Comparison of ENCODE assay signal across 8 cellular contexts in the genomic region with DNA sequence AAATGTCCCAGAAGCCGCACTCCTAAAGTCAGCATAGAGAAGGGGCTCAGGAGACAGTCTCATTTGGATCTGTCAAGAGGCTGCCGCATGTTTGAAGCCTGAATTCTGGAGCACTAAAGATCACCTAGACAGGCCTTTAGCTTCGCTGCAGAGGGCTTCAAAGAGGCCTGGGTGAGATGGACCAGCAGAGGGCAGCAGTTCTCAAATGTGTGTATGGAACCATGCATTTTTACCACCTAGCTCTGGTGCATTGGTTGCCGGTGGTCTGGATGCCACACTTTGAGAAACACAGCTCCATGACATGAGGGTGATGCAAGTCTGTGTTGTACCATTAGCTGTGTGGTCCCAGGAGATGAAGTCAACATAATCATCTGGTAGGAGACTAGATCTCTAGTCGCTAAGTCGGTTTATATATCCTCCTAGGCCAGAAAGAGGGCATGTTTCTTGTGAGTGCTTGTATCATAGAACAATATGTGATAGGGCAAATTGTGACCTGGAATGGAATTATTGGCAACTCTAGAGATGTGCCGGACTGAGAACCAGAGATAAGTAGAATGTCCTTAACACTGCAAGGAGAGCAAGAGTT.
A peak's percentile ranks its signal among the peaks of the same experiment; 100 is the strongest.
DNase-seq lines count a peak whose midpoint lies in the region; ATAC-seq, FAIRE-seq and TF ChIP-seq lines count a peak whose summit lies in the region.

No MANE protein-coding gene starts in this region.

- no peak overlapping the region for H3K4me2 ChIP-seq in A549

- no peak overlapping the region for H3K4me3 Mint-ChIP-seq in activated CD4-positive, alpha-beta memory T cell treated with anti-CD3 and anti-CD28 coated beads, Interleukin-2, amount 10 ng/mL, durations not matched to agents 7 days and 5 days
- H3K4me3 Mint-ChIP-seq in mesothelial cell of epicardium, result no peak overlapping the region

- H3K36me3 Mint-ChIP-seq in activated CD4-positive, alpha-beta memory T cell treated with anti-CD3 and anti-CD28 coated beads, Interleukin-2, amount 10 ng/mL, durations not matched to agents 7 days and 5 days (ENCODE audit: low read depth), result no peaks in the 10 kb centered on the region
- H3K36me3 Mint-ChIP-seq in mesothelial cell of epicardium, result no peaks in the 10 kb centered on the region

- DNase-seq in A549 (ENCODE audit: low read depth in 1 of 2, low spot score in 1 of 2) (peak; percentile 30 to 60), NCI-H774 (lab: John Stamatoyannopoulos, UW) (peak; percentile 17), mesothelial cell of epicardium (ENCODE audit: low spot score in 2 of 2, unreplicated experiment in 2 of 2) (peak; percentile 59 to 78)
- DNase-seq in activated CD4-positive, alpha-beta memory T cell treated with anti-CD3 and anti-CD28 coated beads, Interleukin-2, amount 10 ng/mL, durations not matched to agents 7 days and 5 days, result peak; percentile 77
- DNase-seq in effector memory CD4-positive, alpha-beta T cell, result peak; percentile 46 to 65 (median 47)
- DNase-seq in stimulated activated CD8-positive, alpha-beta memory T cell treated with anti-CD3 and anti-CD28 coated beads, Interleukin-2, amount 100 ng/mL, for 1 hour (ENCODE audit: low read depth in 2 of 2), result peak; percentile 59 to 63

- peaks cover 3% of the 10 kb centered on the region for H3K4me1 Mint-ChIP-seq in activated CD4-positive, alpha-beta memory T cell treated with anti-CD3 and anti-CD28 coated beads, Interleukin-2, amount 10 ng/mL, durations not matched to agents 7 days and 5 days
- peaks cover 25% of the 10 kb centered on the region for H3K4me1 Mint-ChIP-seq in mesothelial cell of epicardium

- no peaks in the 10 kb centered on the region for H3K36me3 ChIP-seq in effector memory CD4-positive, alpha-beta T cell (ENCODE audit: control insufficient read depth, insufficient read depth, low read length)

- TF ChIP-seq EP300 in A549 (IDR thresholded peaks at IDR 0.05), result no peak

- H3K4me3 ChIP-seq in A549, result no peak overlapping the region
- no peak overlapping the region for H3K4me3 ChIP-seq in effector memory CD4-positive, alpha-beta T cell (ENCODE audit: insufficient read depth, low read depth, low read length, poor library complexity, severe bottlenecking)

- CTCF ChIA-PET in A549 (lab: Yijun Ruan, JAX), result interaction anchor here (0.6 to 3.3 kb wide), 45 partner anchors 8 to 490 kb away, joined by 3 to 32 read pairs (median 5); a partner anchor contains a TSS
- CTCF ChIA-PET in activated CD4-positive, alpha-beta memory T cell treated with anti-CD3 and anti-CD28 coated beads, Interleukin-2, amount 10 ng/mL, durations not matched to agents 7 days and 5 days (lab: Charles Lee), result interaction anchor here (0.6 to 4.1 kb wide), 46 partner anchors 9 to 445 kb away, joined by 3 to 23 read pairs (median 5); a partner anchor contains a TSS

- 63% methylated on average over 6 of the region's 7 CpGs for WGBS in A549 (ENCODE audit: missing lambda C conversion rate)

- peak; percentile 70 to 73 for TF ChIP-seq RAD21 in A549 (conservative IDR thresholded peaks at IDR 0.05 in 1 of 2, IDR thresholded peaks at IDR 0.05 in 1 of 2)

- no peaks in the 10 kb centered on the region for H3K9me3 ChIP-seq in A549
- H3K9me3 ChIP-seq in effector memory CD4-positive, alpha-beta T cell (ENCODE audit: control insufficient read depth, low read length), result no peaks in the 10 kb centered on the region

- no peaks in the 10 kb centered on the region for H3K9me3 Mint-ChIP-seq in activated CD4-positive, alpha-beta memory T cell treated with anti-CD3 and anti-CD28 coated beads, Interleukin-2, amount 10 ng/mL, durations not matched to agents 7 days and 5 days
- no peaks in the 10 kb centered on the region for H3K9me3 Mint-ChIP-seq in mesothelial cell of epicardium

- H3K4me1 ChIP-seq in A549, result peaks cover 5% of the 10 kb centered on the region; the same call in 2 of the 3 replicates
- H3K4me1 ChIP-seq in effector memory CD4-positive, alpha-beta T cell (ENCODE audit: control insufficient read depth, insufficient read depth, low read length, poor library complexity, severe bottlenecking), result no peaks in the 10 kb centered on the region

- no peak overlapping the region for H3K27ac Mint-ChIP-seq in activated CD4-positive, alpha-beta memory T cell treated with anti-CD3 and anti-CD28 coated beads, Interleukin-2, amount 10 ng/mL, durations not matched to agents 7 days and 5 days
- no peak overlapping the region for H3K27ac Mint-ChIP-seq in mesothelial cell of epicardium

- H3K27me3 Mint-ChIP-seq in activated CD4-positive, alpha-beta memory T cell treated with anti-CD3 and anti-CD28 coated beads, Interleukin-2, amount 10 ng/mL, durations not matched to agents 7 days and 5 days, result peaks cover 11% of the 10 kb centered on the region
- peaks cover 17% of the 10 kb centered on the region for H3K27me3 Mint-ChIP-seq in mesothelial cell of epicardium (ENCODE audit: low read depth)

- TF ChIP-seq CTCF in A549 (IDR thresholded peaks at IDR 0.05), result peak; percentile 63
- peak; percentile 61 for TF ChIP-seq CTCF in mesothelial cell of epicardium (IDR thresholded peaks at IDR 0.05; ENCODE audit: unreplicated experiment)

- no peaks in the 10 kb centered on the region for H3K27me3 ChIP-seq in effector memory CD4-positive, alpha-beta T cell (replicated peaks; ENCODE audit: control insufficient read depth, insufficient read depth, low read length, poor library complexity, severe bottlenecking)

- ATAC-seq in A549 (peak; percentile 92 to 97), GM18511 (IDR thresholded peaks at IDR 0.05; ENCODE audit: unreplicated experiment) (peak; percentile 82), HG03460 (IDR thresholded peaks at IDR 0.05; ENCODE audit: unreplicated experiment) (peak; percentile 72)

- no peak for TF ChIP-seq POLR2A in A549 (IDR thresholded peaks at IDR 0.05; ENCODE audit: low read length)

- no peak for FAIRE-seq in A549 (lab: Jason Lieb, UNC)

- POLR2A ChIA-PET in A549 (lab: Yijun Ruan, JAX), result interaction anchor here (0.7 kb wide), 1 partner anchor 86 kb away, joined by 6 read pairs; a partner anchor contains a TSS
- POLR2A ChIA-PET in activated CD4-positive, alpha-beta memory T cell treated with anti-CD3 and anti-CD28 coated beads, Interleukin-2, amount 10 ng/mL, durations not matched to agents 7 days and 5 days (lab: Charles Lee), result interaction anchor here (0.5 to 1.8 kb wide), 3 partner anchors 138 to 186 kb away, joined by 3 to 4 read pairs (median 4); a partner anchor contains a TSS

- no peak overlapping the region for H3K27ac ChIP-seq in A549
- H3K27ac ChIP-seq in effector memory CD4-positive, alpha-beta T cell (ENCODE audit: insufficient read depth, low read length, poor library complexity, severe bottlenecking), result no peak overlapping the region

TF ChIP-seq in A549, 52 proteins besides CTCF, POLR2A, EP300 and RAD21:
- peak; percentile 78 for TF ChIP-seq SMC3 (IDR thresholded peaks at IDR 0.05)
- TF ChIP-seq MAFK (IDR thresholded peaks at IDR 0.05; ENCODE audit: partially characterized antibody), result no peak

Comparison
In these comparisons a context has a peak if more than half of its experiments do, and no peak if none do; other contexts are left out.
1. DNase-seq: peak in every context shown above with its lines; median percentile 77 in activated CD4-positive, alpha-beta memory T cell treated with anti-CD3 and anti-CD28 coated beads, Interleukin-2, amount 10 ng/mL, durations not matched to agents 7 days and 5 days; 68 in mesothelial cell of epicardium; 61 in stimulated activated CD8-positive, alpha-beta memory T cell treated with anti-CD3 and anti-CD28 coated beads, Interleukin-2, amount 100 ng/mL, for 1 hour; 47 in effector memory CD4-positive, alpha-beta T cell; 45 in A549; 17 in NCI-H774.